In the genomic region with DNA sequence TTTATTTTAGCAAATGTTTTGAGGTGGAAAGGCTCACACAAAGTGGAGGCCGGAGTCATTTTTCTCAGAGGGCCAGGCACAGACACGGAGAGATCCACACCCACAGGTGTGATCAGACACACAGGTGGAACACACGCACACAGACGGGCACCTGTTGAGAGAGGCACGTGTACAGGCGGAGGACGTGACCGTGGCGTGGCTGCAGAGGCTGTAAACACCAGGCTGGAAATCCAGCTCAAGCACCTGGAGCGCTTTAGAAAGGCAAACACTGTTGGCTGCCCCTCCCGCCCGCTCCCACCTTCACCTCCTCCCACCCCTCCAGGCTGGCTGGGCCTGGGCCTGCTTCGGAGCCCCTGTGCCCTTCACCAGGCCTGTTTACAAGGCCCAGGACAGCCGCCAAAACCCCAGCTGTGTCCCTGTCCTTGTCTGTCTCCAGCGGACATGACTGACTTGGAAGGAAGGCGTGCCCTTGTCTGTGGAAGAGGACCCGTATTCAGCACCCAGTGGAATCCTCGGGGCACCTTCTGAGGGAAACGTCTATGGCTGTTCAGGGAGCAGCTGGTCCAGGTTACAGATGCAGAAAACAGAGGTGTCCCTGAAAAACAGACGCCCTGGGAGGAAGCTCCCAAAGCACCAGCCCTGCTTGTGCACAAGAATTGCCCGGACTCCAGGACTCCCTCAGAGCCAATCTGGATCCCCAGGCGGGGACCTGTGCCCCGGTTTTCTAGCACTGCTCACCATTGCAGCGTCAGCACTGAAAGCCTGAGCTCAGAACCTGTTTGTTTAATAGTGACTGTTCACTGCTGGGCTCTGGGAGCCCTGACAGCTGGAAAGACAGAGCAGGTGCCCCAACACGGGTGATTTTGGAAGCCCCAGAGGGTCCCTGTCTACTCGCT, we compare ENCODE assay signal across 1 cellular context.
TF ChIP-seq lines count a peak whose summit lies in the region.

No MANE protein-coding gene starts in this region.

TF ChIP-seq in HepG2, 621 proteins besides CTCF, POLR2A, EP300 and RAD21 (continued from another document):
- TF ChIP-seq, protein P1, sequence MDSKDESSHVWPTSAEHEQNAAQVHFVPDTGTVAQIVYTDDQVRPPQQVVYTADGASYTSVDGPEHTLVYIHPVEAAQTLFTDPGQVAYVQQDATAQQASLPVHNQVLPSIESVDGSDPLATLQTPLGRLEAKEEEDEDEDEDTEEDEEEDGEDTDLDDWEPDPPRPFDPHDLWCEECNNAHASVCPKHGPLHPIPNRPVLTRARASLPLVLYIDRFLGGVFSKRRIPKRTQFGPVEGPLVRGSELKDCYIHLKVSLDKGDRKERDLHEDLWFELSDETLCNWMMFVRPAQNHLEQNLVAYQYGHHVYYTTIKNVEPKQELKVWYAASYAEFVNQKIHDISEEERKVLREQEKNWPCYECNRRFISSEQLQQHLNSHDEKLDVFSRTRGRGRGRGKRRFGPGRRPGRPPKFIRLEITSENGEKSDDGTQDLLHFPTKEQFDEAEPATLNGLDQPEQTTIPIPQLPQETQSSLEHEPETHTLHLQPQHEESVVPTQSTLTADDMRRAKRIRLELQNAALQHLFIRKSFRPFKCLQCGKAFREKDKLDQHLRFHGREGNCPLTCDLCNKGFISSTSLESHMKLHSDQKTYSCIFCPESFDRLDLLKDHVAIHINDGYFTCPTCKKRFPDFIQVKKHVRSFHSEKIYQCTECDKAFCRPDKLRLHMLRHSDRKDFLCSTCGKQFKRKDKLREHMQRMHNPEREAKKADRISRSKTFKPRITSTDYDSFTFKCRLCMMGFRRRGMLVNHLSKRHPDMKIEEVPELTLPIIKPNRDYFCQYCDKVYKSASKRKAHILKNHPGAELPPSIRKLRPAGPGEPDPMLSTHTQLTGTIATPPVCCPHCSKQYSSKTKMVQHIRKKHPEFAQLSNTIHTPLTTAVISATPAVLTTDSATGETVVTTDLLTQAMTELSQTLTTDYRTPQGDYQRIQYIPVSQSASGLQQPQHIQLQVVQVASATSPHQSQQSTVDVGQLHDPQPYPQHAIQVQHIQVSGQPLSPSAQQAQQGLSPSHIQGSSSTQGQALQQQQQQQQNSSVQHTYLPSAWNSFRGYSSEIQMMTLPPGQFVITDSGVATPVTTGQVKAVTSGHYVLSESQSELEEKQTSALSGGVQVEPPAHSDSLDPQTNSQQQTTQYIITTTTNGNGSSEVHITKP (CRISPR knock-in tag; IDR thresholded peaks at IDR 0.05; ENCODE audit: low read depth) = no peak; the same call in 1 of the 2 replicates
- TF ChIP-seq, protein P2, sequence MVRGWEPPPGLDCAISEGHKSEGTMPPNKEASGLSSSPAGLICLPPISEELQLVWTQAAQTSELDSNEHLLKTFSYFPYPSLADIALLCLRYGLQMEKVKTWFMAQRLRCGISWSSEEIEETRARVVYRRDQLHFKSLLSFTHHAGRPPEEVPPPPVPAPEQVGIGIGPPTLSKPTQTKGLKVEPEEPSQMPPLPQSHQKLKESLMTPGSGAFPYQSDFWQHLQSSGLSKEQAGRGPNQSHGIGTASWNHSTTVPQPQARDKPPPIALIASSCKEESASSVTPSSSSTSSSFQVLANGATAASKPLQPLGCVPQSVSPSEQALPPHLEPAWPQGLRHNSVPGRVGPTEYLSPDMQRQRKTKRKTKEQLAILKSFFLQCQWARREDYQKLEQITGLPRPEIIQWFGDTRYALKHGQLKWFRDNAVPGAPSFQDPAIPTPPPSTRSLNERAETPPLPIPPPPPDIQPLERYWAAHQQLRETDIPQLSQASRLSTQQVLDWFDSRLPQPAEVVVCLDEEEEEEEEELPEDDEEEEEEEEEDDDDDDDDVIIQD (CRISPR knock-in tag; IDR thresholded peaks at IDR 0.05; ENCODE audit: low read depth) = no peak
- TF ChIP-seq DPF2 (CRISPR knock-in tag; IDR thresholded peaks at IDR 0.05; ENCODE audit: borderline replicate concordance, low read depth) = no peak
- TF ChIP-seq ZSCAN31 (CRISPR knock-in tag; IDR thresholded peaks at IDR 0.05; ENCODE audit: low read depth) = peak; percentile 72; the same call in 1 of the 2 replicates
- TF ChIP-seq, protein P3, sequence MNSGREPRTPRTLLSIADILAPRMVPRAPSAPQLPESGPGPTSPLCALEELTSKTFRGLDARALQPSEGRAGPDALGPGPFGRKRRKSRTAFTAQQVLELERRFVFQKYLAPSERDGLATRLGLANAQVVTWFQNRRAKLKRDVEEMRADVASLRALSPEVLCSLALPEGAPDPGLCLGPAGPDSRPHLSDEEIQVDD (CRISPR knock-in tag; IDR thresholded peaks at IDR 0.05; ENCODE audit: borderline replicate concordance) = no peak
- TF ChIP-seq KDM4B (CRISPR knock-in tag; IDR thresholded peaks at IDR 0.05) = no peak
- TF ChIP-seq NONO (IDR thresholded peaks at IDR 0.05) = no peak
- peak; percentile 40; the same call in 1 of the 2 replicates for TF ChIP-seq NONO (CRISPR knock-in tag; conservative IDR thresholded peaks at IDR 0.05)
- TF ChIP-seq, protein P4, sequence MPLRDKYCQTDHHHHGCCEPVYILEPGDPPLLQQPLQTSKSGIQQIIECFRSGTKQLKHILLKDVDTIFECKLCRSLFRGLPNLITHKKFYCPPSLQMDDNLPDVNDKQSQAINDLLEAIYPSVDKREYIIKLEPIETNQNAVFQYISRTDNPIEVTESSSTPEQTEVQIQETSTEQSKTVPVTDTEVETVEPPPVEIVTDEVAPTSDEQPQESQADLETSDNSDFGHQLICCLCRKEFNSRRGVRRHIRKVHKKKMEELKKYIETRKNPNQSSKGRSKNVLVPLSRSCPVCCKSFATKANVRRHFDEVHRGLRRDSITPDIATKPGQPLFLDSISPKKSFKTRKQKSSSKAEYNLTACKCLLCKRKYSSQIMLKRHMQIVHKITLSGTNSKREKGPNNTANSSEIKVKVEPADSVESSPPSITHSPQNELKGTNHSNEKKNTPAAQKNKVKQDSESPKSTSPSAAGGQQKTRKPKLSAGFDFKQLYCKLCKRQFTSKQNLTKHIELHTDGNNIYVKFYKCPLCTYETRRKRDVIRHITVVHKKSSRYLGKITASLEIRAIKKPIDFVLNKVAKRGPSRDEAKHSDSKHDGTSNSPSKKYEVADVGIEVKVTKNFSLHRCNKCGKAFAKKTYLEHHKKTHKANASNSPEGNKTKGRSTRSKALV (CRISPR knock-in tag; IDR thresholded peaks at IDR 0.05) = no peak; the same call in 1 of the 2 replicates
- TF ChIP-seq, protein P5, sequence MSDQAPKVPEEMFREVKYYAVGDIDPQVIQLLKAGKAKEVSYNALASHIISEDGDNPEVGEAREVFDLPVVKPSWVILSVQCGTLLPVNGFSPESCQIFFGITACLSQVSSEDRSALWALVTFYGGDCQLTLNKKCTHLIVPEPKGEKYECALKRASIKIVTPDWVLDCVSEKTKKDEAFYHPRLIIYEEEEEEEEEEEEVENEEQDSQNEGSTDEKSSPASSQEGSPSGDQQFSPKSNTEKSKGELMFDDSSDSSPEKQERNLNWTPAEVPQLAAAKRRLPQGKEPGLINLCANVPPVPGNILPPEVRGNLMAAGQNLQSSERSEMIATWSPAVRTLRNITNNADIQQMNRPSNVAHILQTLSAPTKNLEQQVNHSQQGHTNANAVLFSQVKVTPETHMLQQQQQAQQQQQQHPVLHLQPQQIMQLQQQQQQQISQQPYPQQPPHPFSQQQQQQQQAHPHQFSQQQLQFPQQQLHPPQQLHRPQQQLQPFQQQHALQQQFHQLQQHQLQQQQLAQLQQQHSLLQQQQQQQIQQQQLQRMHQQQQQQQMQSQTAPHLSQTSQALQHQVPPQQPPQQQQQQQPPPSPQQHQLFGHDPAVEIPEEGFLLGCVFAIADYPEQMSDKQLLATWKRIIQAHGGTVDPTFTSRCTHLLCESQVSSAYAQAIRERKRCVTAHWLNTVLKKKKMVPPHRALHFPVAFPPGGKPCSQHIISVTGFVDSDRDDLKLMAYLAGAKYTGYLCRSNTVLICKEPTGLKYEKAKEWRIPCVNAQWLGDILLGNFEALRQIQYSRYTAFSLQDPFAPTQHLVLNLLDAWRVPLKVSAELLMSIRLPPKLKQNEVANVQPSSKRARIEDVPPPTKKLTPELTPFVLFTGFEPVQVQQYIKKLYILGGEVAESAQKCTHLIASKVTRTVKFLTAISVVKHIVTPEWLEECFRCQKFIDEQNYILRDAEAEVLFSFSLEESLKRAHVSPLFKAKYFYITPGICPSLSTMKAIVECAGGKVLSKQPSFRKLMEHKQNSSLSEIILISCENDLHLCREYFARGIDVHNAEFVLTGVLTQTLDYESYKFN (CRISPR knock-in tag; conservative IDR thresholded peaks at IDR 0.05) = no peak
- TF ChIP-seq TAF1 (CRISPR knock-in tag; IDR thresholded peaks at IDR 0.05) = peak; percentile 35; the same call in 1 of the 2 replicates
- no peak for TF ChIP-seq ZSCAN20 (CRISPR knock-in tag; IDR thresholded peaks at IDR 0.05; ENCODE audit: borderline replicate concordance)
